ENCODE assay signal across 8 cellular contexts in genomic region chr10:93445097-93445960, GRCh38. TPM values are rescaled to one million over a fixed set of nuclear protein-coding genes. Genes with fewer than 3 reads are reported as not detected.
DNase-seq lines count a peak whose midpoint lies in the region; ATAC-seq and TF ChIP-seq lines count a peak whose summit lies in the region.

No MANE protein-coding gene starts in this region.

- H3K27ac Mint-ChIP-seq in activated naive CD4-positive, alpha-beta T cell treated with anti-CD3 and anti-CD28 coated beads, Interleukin-2, amount 50 U/mL, for 72 hours: no peak overlapping the region
- no peak overlapping the region for H3K27ac Mint-ChIP-seq in activated T-helper 2 cell treated with anti-CD3 and anti-CD28 coated beads, Interferon-gamma antibody, Interleukin-2, Interleukin-4, amounts not matched to agents 10 μg/mL and 5 μg/mL and 100 μg/mL, durations not matched to agents 14 hours and 24 hours and 36 hours

- H3K4me1 ChIP-seq in HUES6 (ENCODE audit: control insufficient read depth, insufficient read depth, low read length): peaks cover 38% of the 10 kb centered on the region
- peaks cover 82% of the 10 kb centered on the region for H3K4me1 ChIP-seq in Panc1 (ENCODE audit: control insufficient read depth, insufficient read depth, low read length)
- H3K4me1 ChIP-seq in urinary bladder (ENCODE audit: insufficient read depth): peaks cover 1% of the 10 kb centered on the region

- CTCF ChIA-PET in Panc1 (lab: Charles Lee): interaction anchor here (0.8 kb wide), 1 partner anchor 69 kb away, joined by 4 read pairs; no protein-coding TSS in a partner anchor

- BruUV-seq in Panc1 (replicated peaks; lab: Mats Ljungman, UMichigan): no TSS peak

- in situ Hi-C loops in Panc1 (cut with HindIII; ENCODE audit: low pct_unique_long_range_greater_than_20kb, low sequenced_read_pairs): no loop called here

- 12% methylated on average over 8 of the region's 8 CpGs for WGBS in urinary bladder

- H3K4me1 Mint-ChIP-seq in activated T-helper 2 cell treated with anti-CD3 and anti-CD28 coated beads, Interferon-gamma antibody, Interleukin-2, Interleukin-4, amounts not matched to agents 10 μg/mL and 5 μg/mL and 100 μg/mL, durations not matched to agents 14 hours and 24 hours and 36 hours (ENCODE audit: low read depth): no peaks in the 10 kb centered on the region

- H3K9me3 ChIP-seq in HUES6 (ENCODE audit: control insufficient read depth, insufficient read depth, low read depth, low read length): no peaks in the 10 kb centered on the region
- H3K9me3 ChIP-seq in Panc1 (ENCODE audit: control insufficient read depth, insufficient read depth, low read depth, low read length): no peaks in the 10 kb centered on the region

- peak; percentile 83 for ATAC-seq in Panc1
- no peak for ATAC-seq in activated naive CD4-positive, alpha-beta T cell treated with anti-CD3 and anti-CD28 coated beads, Interleukin-2, amount 50 U/mL, for 72 hours

- H3K36me3 ChIP-seq in HUES6 (ENCODE audit: control insufficient read depth, insufficient read depth, low read length): no peaks in the 10 kb centered on the region
- peaks cover 32% of the 10 kb centered on the region for H3K36me3 ChIP-seq in Panc1 (ENCODE audit: control insufficient read depth, insufficient read depth, low read length)
- peaks cover 2% of the 10 kb centered on the region for H3K36me3 ChIP-seq in urinary bladder (ENCODE audit: insufficient read depth)

- no peaks in the 10 kb centered on the region for H3K27me3 Mint-ChIP-seq in activated T-helper 2 cell treated with anti-CD3 and anti-CD28 coated beads, Interferon-gamma antibody, Interleukin-2, Interleukin-4, amounts not matched to agents 10 μg/mL and 5 μg/mL and 100 μg/mL, durations not matched to agents 14 hours and 24 hours and 36 hours (ENCODE audit: low read depth)

- POLR2A ChIA-PET in Panc1 (lab: Charles Lee): interaction anchor here (0.6 to 1.1 kb wide), 10 partner anchors 11 to 256 kb away, joined by 3 to 7 read pairs (median 4); partner anchors contain the start of gene MYOF

- no peak overlapping the region for H3K4me3 Mint-ChIP-seq in activated T-helper 2 cell treated with anti-CD3 and anti-CD28 coated beads, Interferon-gamma antibody, Interleukin-2, Interleukin-4, amounts not matched to agents 10 μg/mL and 5 μg/mL and 100 μg/mL, durations not matched to agents 14 hours and 24 hours and 36 hours (ENCODE audit: low read depth)

- intact Hi-C loops in Panc1 (cut with micrococcal nuclease; ENCODE audit: unreplicated experiment): no loop called here
- intact Hi-C loops in activated T-helper 2 cell treated with anti-CD3 and anti-CD28 coated beads, Interferon-gamma antibody, Interleukin-2, Interleukin-4, amounts not matched to agents 10 μg/mL and 5 μg/mL and 100 μg/mL, durations not matched to agents 14 hours and 24 hours and 36 hours (cut with micrococcal nuclease): no loop called here

- H3K27ac ChIP-seq in HUES6 (ENCODE audit: low read depth, low read length) (peak overlapping the region; percentile 75), Panc1 (ENCODE audit: low read length) (peak overlapping the region; percentile 100), urinary bladder (ENCODE audit: low read depth) (peak overlapping the region; percentile 65)

- TF ChIP-seq CTCF in Panc1 (IDR thresholded peaks at IDR 0.05): no peak

- peaks cover 6 to 18% of the 10 kb centered on the region in 2 donors for H3K36me3 Mint-ChIP-seq in activated naive CD4-positive, alpha-beta T cell treated with anti-CD3 and anti-CD28 coated beads, Interleukin-2, amount 50 U/mL, for 72 hours
- H3K36me3 Mint-ChIP-seq in activated T-helper 2 cell treated with anti-CD3 and anti-CD28 coated beads, Interferon-gamma antibody, Interleukin-2, Interleukin-4, amounts not matched to agents 10 μg/mL and 5 μg/mL and 100 μg/mL, durations not matched to agents 14 hours and 24 hours and 36 hours (ENCODE audit: low read depth): no peaks in the 10 kb centered on the region

- H3K4me3 ChIP-seq in HUES6 (ENCODE audit: low read depth, low read length) (peak overlapping the region; percentile 4; the same call in 1 of the 2 replicates), Panc1 (ENCODE audit: low read depth in 2 of 2, low read length in 2 of 2) (peak overlapping the region in 1 of 2 experiments; percentile 16; a peak in 1 of 4 replicates), urinary bladder (ENCODE audit: low read depth, low read length) (no peak overlapping the region)

- DNase-seq in Panc1 (ENCODE audit: low read depth, low spot score) (no peak), epidermal melanocyte (ENCODE audit: insufficient read length, low spot score) (peak; percentile 75), mesenteric fat pad (ENCODE audit: low spot score) (peak; percentile 93)
- no peak for DNase-seq in activated naive CD4-positive, alpha-beta T cell treated with anti-CD3 and anti-CD28 coated beads, Interleukin-2, amount 50 U/mL, for 72 hours (ENCODE audit: low spot score in 2 of 2)
- no peak for DNase-seq in activated effector memory CD4-positive, alpha-beta T cell treated with Interleukin-2 at 50 U/mL for 16 hours
- no peak for DNase-seq in activated T-helper 2 cell treated with anti-CD3 and anti-CD28 coated beads, Interferon-gamma antibody, Interleukin-2, Interleukin-4, amounts not matched to agents 10 μg/mL and 5 μg/mL and 100 μg/mL, durations not matched to agents 14 hours and 24 hours and 36 hours (ENCODE audit: low spot score)

- H3K9ac ChIP-seq in HUES6 (ENCODE audit: low read length): peak overlapping the region; percentile 15

- no peaks in the 10 kb centered on the region for H3K9me3 Mint-ChIP-seq in activated naive CD4-positive, alpha-beta T cell treated with anti-CD3 and anti-CD28 coated beads, Interleukin-2, amount 50 U/mL, for 72 hours
- no peaks in the 10 kb centered on the region for H3K9me3 Mint-ChIP-seq in activated T-helper 2 cell treated with anti-CD3 and anti-CD28 coated beads, Interferon-gamma antibody, Interleukin-2, Interleukin-4, amounts not matched to agents 10 μg/mL and 5 μg/mL and 100 μg/mL, durations not matched to agents 14 hours and 24 hours and 36 hours

- no peaks in the 10 kb centered on the region for H3K27me3 ChIP-seq in HUES6 (ENCODE audit: control insufficient read depth, insufficient read depth, low read length)
- H3K27me3 ChIP-seq in Panc1 (ENCODE audit: control insufficient read depth, insufficient read depth, low read length): no peaks in the 10 kb centered on the region

RNA-seq across cellular contexts. Expression of gene MYOF, which starts 36.8 kb away (rescaled TPM):
- total RNA-seq in Panc1 (2021; ENCODE audit: unreplicated experiment) (376 TPM), mesenteric fat pad (87.8 TPM), urinary bladder (99.1 TPM)
- polyA plus RNA-seq in Panc1 (2012; ENCODE audit: insufficient read length): 187 TPM
- polyA plus RNA-seq in urinary bladder: 61.3 TPM
- total RNA-seq in activated naive CD4-positive, alpha-beta T cell treated with anti-CD3 and anti-CD28 coated beads, Interleukin-2, amount 50 U/mL, for 72 hours: 10 to 100 TPM; 55.4 to 65.6 TPM
- total RNA-seq in activated T-helper 2 cell treated with anti-CD3 and anti-CD28 coated beads, Interferon-gamma antibody, Interleukin-2, Interleukin-4, amounts not matched to agents 10 μg/mL and 5 μg/mL and 100 μg/mL, durations not matched to agents 14 hours and 24 hours and 36 hours: 32.5 and 33.2 TPM in 2 replicates

RNA-seq across cellular contexts. Expression of gene CEP55, which starts 51.1 kb away (rescaled TPM):
- 96.4 TPM for total RNA-seq in Panc1 (2021; ENCODE audit: unreplicated experiment)
- 29.0 TPM for polyA plus RNA-seq in Panc1 (2012; ENCODE audit: insufficient read length)
- 0.16 TPM for total RNA-seq in mesenteric fat pad
- 23.6 TPM for total RNA-seq in urinary bladder
- polyA plus RNA-seq in urinary bladder: 0.48 TPM
- total RNA-seq in activated naive CD4-positive, alpha-beta T cell treated with anti-CD3 and anti-CD28 coated beads, Interleukin-2, amount 50 U/mL, for 72 hours: 10 to 100 TPM; 61.3 to 85.1 TPM
- 72.6 and 76.1 TPM in 2 replicates for total RNA-seq in activated T-helper 2 cell treated with anti-CD3 and anti-CD28 coated beads, Interferon-gamma antibody, Interleukin-2, Interleukin-4, amounts not matched to agents 10 μg/mL and 5 μg/mL and 100 μg/mL, durations not matched to agents 14 hours and 24 hours and 36 hours

Comparison
In these comparisons a context has a peak if more than half of its experiments do, and no peak if none do; other contexts are left out.
1. DNase-seq: peak in epidermal melanocyte (single experiment) and mesenteric fat pad (single experiment); none in Panc1 (single experiment), activated naive CD4-positive, alpha-beta T cell treated with anti-CD3 and anti-CD28 coated beads, Interleukin-2, amount 50 U/mL, for 72 hours (0 of 2), activated effector memory CD4-positive, alpha-beta T cell treated with Interleukin-2 at 50 U/mL for 16 hours (single experiment) and activated T-helper 2 cell treated with anti-CD3 and anti-CD28 coated beads, Interferon-gamma antibody, Interleukin-2, Interleukin-4, amounts not matched to agents 10 μg/mL and 5 μg/mL and 100 μg/mL, durations not matched to agents 14 hours and 24 hours and 36 hours (single experiment).
2. RNA of gene CEP55, which starts 51.1 kb away (total RNA-seq): 96.4 TPM in Panc1 (single experiment), 61.3 to 85.1 TPM in activated naive CD4-positive, alpha-beta T cell treated with anti-CD3 and anti-CD28 coated beads, Interleukin-2, amount 50 U/mL, for 72 hours, 72.6 to 76.1 TPM in activated T-helper 2 cell treated with anti-CD3 and anti-CD28 coated beads, Interferon-gamma antibody, Interleukin-2, Interleukin-4, amounts not matched to agents 10 μg/mL and 5 μg/mL and 100 μg/mL, durations not matched to agents 14 hours and 24 hours and 36 hours and 23.6 TPM in urinary bladder (single experiment); 0.16 TPM in mesenteric fat pad (single experiment); every median in the first group is over 10 times any median in the second.
3. Peak in every context shown above with its lines, with median percentiles within 50 percentile points of each other: H3K27ac ChIP-seq.